In genomic region chr7:141586878-141587277, GRCh38 we compare ENCODE assay signal across 18 cellular contexts. TPM values are rescaled to one million over a fixed set of nuclear protein-coding genes. Genes with fewer than 3 reads are reported as not detected.
DNase-seq lines count a peak whose midpoint lies in the region; ATAC-seq, FAIRE-seq and TF ChIP-seq lines count a peak whose summit lies in the region.
"Had no signal": no experiment of that assay in that cellular context is flagged by ENCODE, and none has a peak within 500 bp of the region (broad histone marks: within the 10 kb centered on the region; RNA-seq: fewer than 3 reads in every experiment).

No MANE protein-coding gene starts in this region.

- H3K4me3 Mint-ChIP-seq in activated CD4-positive, alpha-beta T cell treated with anti-CD3 and anti-CD28 coated beads, Interleukin-2, amount 10 ng/mL, durations not matched to agents 24 days and 14 days = peak overlapping the region; percentile 61
- peak overlapping the region; percentile 31 for H3K4me3 Mint-ChIP-seq in central memory CD8-positive, alpha-beta T cell
- H3K4me3 Mint-ChIP-seq: memory B cell had no signal

- DNase-seq in activated CD4-positive, alpha-beta T cell treated with anti-CD3 and anti-CD28 coated beads, Interleukin-2, amount 10 ng/mL, durations not matched to agents 24 days and 14 days = no peak
- no peak for DNase-seq in activated CD4-positive, alpha-beta T cell treated with anti-CD3 and anti-CD28 coated beads, Interleukin-2, amount 50 U/mL, for 48 hours
- DNase-seq in RWPE2 (ENCODE audit: low spot score) (no peak), NCI-H774 (lab: John Stamatoyannopoulos, UW) (no peak), small intestine (no peak), NCI-H345 (lab: John Stamatoyannopoulos, UW) (no peak)
- no peak for DNase-seq in central memory CD8-positive, alpha-beta T cell (ENCODE audit: low spot score in 2 of 2)
- DNase-seq: activated CD8-positive, alpha-beta memory T cell treated with anti-CD3 and anti-CD28 coated beads, Interleukin-2, amount 50 U/mL, for 48 hours; CD4-positive, alpha-beta memory T cell; colonic mucosa; DND-41; NCI-H2029; NCI-H526 had no signal

- H3K9ac ChIP-seq in skeletal muscle satellite cell (ENCODE audit: low read depth, low read length) = no peak overlapping the region

- H3K27me3 ChIP-seq in RWPE2 (ENCODE audit: insufficient read depth, poor library complexity, severe bottlenecking) = no peaks in the 10 kb centered on the region
- H3K27me3 ChIP-seq in skeletal muscle satellite cell (ENCODE audit: control insufficient read depth, insufficient read depth, low read length) = no peaks in the 10 kb centered on the region
- no peaks in the 10 kb centered on the region for H3K27me3 ChIP-seq in small intestine (ENCODE audit: control insufficient read depth in 2 of 2, insufficient read depth in 2 of 2, low read length in 2 of 2)
- H3K27me3 ChIP-seq: colonic mucosa, right atrium auricular region had no signal

- H3K36me3 ChIP-seq in RWPE2 (ENCODE audit: low read depth) = peaks cover 4% of the 10 kb centered on the region; the same call in 1 of the 2 replicates
- H3K36me3 ChIP-seq in skeletal muscle satellite cell (ENCODE audit: insufficient read depth, low read length) = no peaks in the 10 kb centered on the region
- no peaks in the 10 kb centered on the region for H3K36me3 ChIP-seq in small intestine (ENCODE audit: control insufficient read depth in 2 of 2, insufficient read depth in 2 of 2, low read length in 2 of 2)
- H3K36me3 ChIP-seq: colonic mucosa, right atrium auricular region had no signal

- H3K27ac Mint-ChIP-seq in activated CD4-positive, alpha-beta T cell treated with anti-CD3 and anti-CD28 coated beads, Interleukin-2, amount 10 ng/mL, durations not matched to agents 24 days and 14 days = peak overlapping the region; percentile 94
- H3K27ac Mint-ChIP-seq in central memory CD8-positive, alpha-beta T cell (ENCODE audit: low read depth) = peak overlapping the region; percentile 59
- H3K27ac Mint-ChIP-seq: memory B cell had no signal

- peak overlapping the region; percentile 86 for H3K27ac ChIP-seq in RWPE2 (ENCODE audit: poor library complexity, severe bottlenecking)
- H3K27ac ChIP-seq in small intestine (ENCODE audit: low read depth in 1 of 2, low read length in 1 of 2) = no peak overlapping the region
- H3K27ac ChIP-seq: colonic mucosa, right atrium auricular region, VCaP had no signal

- FAIRE-seq in small intestine (lab: Jason Lieb, UNC) = no peak
- FAIRE-seq: A204.1 had no signal

- intact Hi-C loops in activated CD4-positive, alpha-beta T cell treated with anti-CD3 and anti-CD28 coated beads, Interleukin-2, amount 10 ng/mL, durations not matched to agents 24 days and 14 days (cut with micrococcal nuclease) = loop anchor here (1.0 to 2.0 kb wide), 5 partner anchors 15 to 1222 kb away; no protein-coding TSS in a partner anchor

- H3K36me3 Mint-ChIP-seq in activated CD4-positive, alpha-beta T cell treated with anti-CD3 and anti-CD28 coated beads, Interleukin-2, amount 10 ng/mL, durations not matched to agents 24 days and 14 days (ENCODE audit: low read depth) = peaks cover 38% of the 10 kb centered on the region
- H3K36me3 Mint-ChIP-seq in central memory CD8-positive, alpha-beta T cell (ENCODE audit: insufficient read depth) = peaks cover 15% of the 10 kb centered on the region

- no peak for TF ChIP-seq CTCF in RWPE2 (IDR thresholded peaks at IDR 0.05; ENCODE audit: poor library complexity, severe bottlenecking)

- H3K9me3 ChIP-seq in RWPE2 (ENCODE audit: severe bottlenecking) (no peaks in the 10 kb centered on the region), skeletal muscle satellite cell (replicated peaks; ENCODE audit: low read length) (no peaks in the 10 kb centered on the region), small intestine (ENCODE audit: control insufficient read depth, low read depth) (no peaks in the 10 kb centered on the region)
- H3K9me3 ChIP-seq: colonic mucosa, right atrium auricular region had no signal

- H3K27me3 Mint-ChIP-seq in activated CD4-positive, alpha-beta T cell treated with anti-CD3 and anti-CD28 coated beads, Interleukin-2, amount 10 ng/mL, durations not matched to agents 24 days and 14 days = no peaks in the 10 kb centered on the region
- no peaks in the 10 kb centered on the region for H3K27me3 Mint-ChIP-seq in central memory CD8-positive, alpha-beta T cell
- H3K27me3 Mint-ChIP-seq: CD4-positive, alpha-beta memory T cell; memory B cell had no signal

- H3K4me1 ChIP-seq in RWPE2 (ENCODE audit: insufficient read depth, poor library complexity, severe bottlenecking) (peaks cover 34% of the 10 kb centered on the region), skeletal muscle satellite cell (ENCODE audit: control insufficient read depth, insufficient read depth, low read length) (peaks cover 26% of the 10 kb centered on the region), small intestine (ENCODE audit: control insufficient read depth in 2 of 2, insufficient read depth in 1 of 2, low read depth in 1 of 2, low read length in 1 of 2) (no peaks in the 10 kb centered on the region)
- H3K4me1 ChIP-seq: colonic mucosa had no signal

- peaks cover 33% of the 10 kb centered on the region for H3K9me3 Mint-ChIP-seq in activated CD4-positive, alpha-beta T cell treated with anti-CD3 and anti-CD28 coated beads, Interleukin-2, amount 10 ng/mL, durations not matched to agents 24 days and 14 days
- no peaks in the 10 kb centered on the region for H3K9me3 Mint-ChIP-seq in central memory CD8-positive, alpha-beta T cell
- H3K9me3 Mint-ChIP-seq: memory B cell had no signal

- no peak overlapping the region for H3K4me3 ChIP-seq in RWPE2 (ENCODE audit: severe bottlenecking)
- no peak overlapping the region for H3K4me3 ChIP-seq in skeletal muscle satellite cell (ENCODE audit: low read length)
- H3K4me3 ChIP-seq in small intestine (ENCODE audit: low read depth in 1 of 2, low read length in 2 of 2) = no peak overlapping the region
- H3K4me3 ChIP-seq: colonic mucosa, right atrium auricular region had no signal

- no peak for ATAC-seq in RWPE2 (ENCODE audit: low read depth)
- peak; percentile 54 for ATAC-seq in central memory CD8-positive, alpha-beta T cell (replicated peaks; ENCODE audit: extremely low read depth, poor library complexity, severe bottlenecking)

- 85 to 94% (median 87%) methylated on average over 4 of the region's 4 CpGs for WGBS in small intestine, 3 donors

- peak overlapping the region; percentile 58 for H3K4me2 ChIP-seq in skeletal muscle satellite cell (ENCODE audit: low read length)

- peaks cover 59% of the 10 kb centered on the region for H3K4me1 Mint-ChIP-seq in activated CD4-positive, alpha-beta T cell treated with anti-CD3 and anti-CD28 coated beads, Interleukin-2, amount 10 ng/mL, durations not matched to agents 24 days and 14 days
- H3K4me1 Mint-ChIP-seq in central memory CD8-positive, alpha-beta T cell = peaks cover 58% of the 10 kb centered on the region

RNA-seq across cellular contexts. Expression of gene AGK, which starts 35.7 kb away (rescaled TPM):
- 146 and 151 TPM in 2 replicates for total RNA-seq in activated CD4-positive, alpha-beta T cell treated with anti-CD3 and anti-CD28 coated beads, Interleukin-2, amount 10 ng/mL, durations not matched to agents 24 days and 14 days
- total RNA-seq in skeletal muscle satellite cell (2012; rRNA removed) = 35.4 and 36.5 TPM in 2 replicates
- 10 to 100 TPM in 1 of 3 donors, 1 to 10 TPM in 2; 3.2 to 10.6 (median 4.0) TPM for polyA plus RNA-seq in small intestine
